Comparison of ENCODE assay signal across 14 cellular contexts in genomic region chr2:158519481-158519880, GRCh38.
DNase-seq lines count a peak whose midpoint lies in the region; ATAC-seq and TF ChIP-seq lines count a peak whose summit lies in the region.
"Had no signal": no experiment of that assay in that cellular context is flagged by ENCODE, and none has a peak within 500 bp of the region (broad histone marks: within the 10 kb centered on the region; RNA-seq: fewer than 3 reads in every experiment).

No MANE protein-coding gene starts in this region.

- H3K4me1 Mint-ChIP-seq in Caco-2 (ENCODE audit: low read depth, unreplicated experiment) (peaks cover 28% of the 10 kb centered on the region), HFFc6 (ENCODE audit: low read depth) (peaks cover 21% of the 10 kb centered on the region), nephron progenitor cell (peaks cover 28% of the 10 kb centered on the region), neural progenitor cell (peaks cover 8% of the 10 kb centered on the region)
- no peaks in the 10 kb centered on the region for H3K4me1 Mint-ChIP-seq in central memory CD8-positive, alpha-beta T cell
- H3K4me1 Mint-ChIP-seq in T-helper 2 cell treated with Interferon-gamma antibody and Interleukin-4, amounts not matched to agents 5 μg/mL and 100 μg/mL, for 36 hours (ENCODE audit: low read depth) = no peaks in the 10 kb centered on the region

- H3K4me3 Mint-ChIP-seq in Caco-2 (ENCODE audit: unreplicated experiment) = peak overlapping the region; percentile 20
- H3K4me3 Mint-ChIP-seq in HFFc6 = no peak overlapping the region
- no peak overlapping the region for H3K4me3 Mint-ChIP-seq in central memory CD8-positive, alpha-beta T cell
- no peak overlapping the region for H3K4me3 Mint-ChIP-seq in nephron progenitor cell
- no peak overlapping the region for H3K4me3 Mint-ChIP-seq in neural progenitor cell
- no peak overlapping the region for H3K4me3 Mint-ChIP-seq in T-helper 2 cell treated with Interferon-gamma antibody and Interleukin-4, amounts not matched to agents 5 μg/mL and 100 μg/mL, for 36 hours
- H3K4me3 Mint-ChIP-seq: B cell; CD4-positive, alpha-beta memory T cell had no signal

- H3K27me3 ChIP-seq in Caco-2 (replicated peaks; ENCODE audit: control insufficient read depth, insufficient read depth, low read length) (no peaks in the 10 kb centered on the region), hepatocyte (no peaks in the 10 kb centered on the region), neural progenitor cell (no peaks in the 10 kb centered on the region)

- BruUV-seq in Caco-2 (replicated peaks; lab: Mats Ljungman, UMichigan) = no TSS peak

- peaks cover 4% of the 10 kb centered on the region for H4K20me1 ChIP-seq in hepatocyte (ENCODE audit: insufficient read depth, poor library complexity, severe bottlenecking)
- H4K20me1 ChIP-seq in neural progenitor cell (ENCODE audit: low read depth) = peaks cover 14% of the 10 kb centered on the region

- no peaks in the 10 kb centered on the region for H3K9me2 ChIP-seq in hepatocyte (replicated peaks; ENCODE audit: insufficient read depth)

- no peak for DNase-seq in Caco-2
- DNase-seq in HFFc6 = no peak
- no peak for DNase-seq in central memory CD8-positive, alpha-beta T cell (ENCODE audit: low spot score in 2 of 2)
- no peak for DNase-seq in nephron progenitor cell
- no peak for DNase-seq in hepatocyte (ENCODE audit: low spot score)
- no peak for DNase-seq in neural progenitor cell (ENCODE audit: low spot score)
- no peak for DNase-seq in activated T-cell treated with anti-CD3 and anti-CD28 coated beads, Interleukin-2, amount 50 U/mL, for 48 hours
- DNase-seq in T-helper 2 cell treated with Interferon-gamma antibody and Interleukin-4, amounts not matched to agents 5 μg/mL and 100 μg/mL, for 36 hours (ENCODE audit: low spot score) = no peak
- DNase-seq: CD4-positive, alpha-beta memory T cell; DND-41; GDM1 had no signal

- H3K4me2 ChIP-seq in hepatocyte (no peak overlapping the region), neural progenitor cell (no peak overlapping the region)

- TF ChIP-seq CTCF in Caco-2 (IDR thresholded peaks at IDR 0.05; ENCODE audit: insufficient read depth in 1 of 2, low read depth in 1 of 2, low read length in 1 of 2, severe bottlenecking in 1 of 2, unreplicated experiment in 1 of 2) (no peak), HFFc6 (IDR thresholded peaks at IDR 0.05) (no peak), nephron progenitor cell (IDR thresholded peaks at IDR 0.05) (no peak), hepatocyte (IDR thresholded peaks at IDR 0.05; ENCODE audit: poor library complexity) (no peak), neural progenitor cell (IDR thresholded peaks at IDR 0.05) (no peak)

- no peak overlapping the region for H3K9ac ChIP-seq in neural progenitor cell

- H3K79me2 ChIP-seq in hepatocyte (peaks cover 52% of the 10 kb centered on the region), neural progenitor cell (ENCODE audit: low read depth) (peaks cover 73% of the 10 kb centered on the region)

- H3K4me3 ChIP-seq in Caco-2 (ENCODE audit: low read depth, low read length) (no peak overlapping the region), hepatocyte (no peak overlapping the region), neural progenitor cell (no peak overlapping the region)

- H3K9me3 Mint-ChIP-seq in Caco-2 (ENCODE audit: unreplicated experiment) = no peaks in the 10 kb centered on the region
- H3K9me3 Mint-ChIP-seq in HFFc6 = no peaks in the 10 kb centered on the region
- no peaks in the 10 kb centered on the region for H3K9me3 Mint-ChIP-seq in central memory CD8-positive, alpha-beta T cell
- H3K9me3 Mint-ChIP-seq in nephron progenitor cell = peaks cover 22% of the 10 kb centered on the region
- peaks cover 25% of the 10 kb centered on the region for H3K9me3 Mint-ChIP-seq in neural progenitor cell
- H3K9me3 Mint-ChIP-seq in T-helper 2 cell treated with Interferon-gamma antibody and Interleukin-4, amounts not matched to agents 5 μg/mL and 100 μg/mL, for 36 hours = peaks cover 4% of the 10 kb centered on the region

- H3K27ac Mint-ChIP-seq in Caco-2 (ENCODE audit: unreplicated experiment) (peak overlapping the region; percentile 84), HFFc6 (peak overlapping the region; percentile 3; the same call in 1 of the 2 replicates), nephron progenitor cell (peak overlapping the region; percentile 40), neural progenitor cell (no peak overlapping the region)
- H3K27ac Mint-ChIP-seq in central memory CD8-positive, alpha-beta T cell (ENCODE audit: low read depth) = peak overlapping the region; percentile 42
- H3K27ac Mint-ChIP-seq in T-helper 2 cell treated with Interferon-gamma antibody and Interleukin-4, amounts not matched to agents 5 μg/mL and 100 μg/mL, for 36 hours = no peak overlapping the region
- H3K27ac Mint-ChIP-seq: B cell had no signal

- H3K36me3 ChIP-seq in Caco-2 (ENCODE audit: control insufficient read depth, insufficient read depth, low read length) (no peaks in the 10 kb centered on the region), hepatocyte (replicated peaks; ENCODE audit: insufficient read depth, low read depth) (no peaks in the 10 kb centered on the region), neural progenitor cell (peaks cover 6% of the 10 kb centered on the region)

- H3K36me3 Mint-ChIP-seq in Caco-2 (ENCODE audit: insufficient read depth, unreplicated experiment) = peaks cover 34% of the 10 kb centered on the region
- peaks cover 9% of the 10 kb centered on the region for H3K36me3 Mint-ChIP-seq in HFFc6 (ENCODE audit: low read depth)
- no peaks in the 10 kb centered on the region for H3K36me3 Mint-ChIP-seq in central memory CD8-positive, alpha-beta T cell (ENCODE audit: insufficient read depth)
- peaks cover 36% of the 10 kb centered on the region for H3K36me3 Mint-ChIP-seq in nephron progenitor cell (ENCODE audit: low read depth)
- peaks cover 28% of the 10 kb centered on the region for H3K36me3 Mint-ChIP-seq in neural progenitor cell
- H3K36me3 Mint-ChIP-seq in T-helper 2 cell treated with Interferon-gamma antibody and Interleukin-4, amounts not matched to agents 5 μg/mL and 100 μg/mL, for 36 hours (ENCODE audit: low read depth) = no peaks in the 10 kb centered on the region

- peaks cover 18% of the 10 kb centered on the region for H3K4me1 ChIP-seq in Caco-2
- no peaks in the 10 kb centered on the region for H3K4me1 ChIP-seq in hepatocyte (ENCODE audit: insufficient read depth)
- H3K4me1 ChIP-seq in neural progenitor cell = peaks cover 3% of the 10 kb centered on the region

- no peaks in the 10 kb centered on the region for H3F3A ChIP-seq in neural progenitor cell (ENCODE audit: low read depth)

- no peak for ATAC-seq in central memory CD8-positive, alpha-beta T cell (replicated peaks; ENCODE audit: extremely low read depth, poor library complexity, severe bottlenecking)
- ATAC-seq: HCT116 had no signal

- H3K9me3 ChIP-seq in Caco-2 (peaks cover 11% of the 10 kb centered on the region), hepatocyte (ENCODE audit: low read depth) (no peaks in the 10 kb centered on the region), neural progenitor cell (ENCODE audit: low read depth) (no peaks in the 10 kb centered on the region)

- intact Hi-C loops in Caco-2 (cut with micrococcal nuclease; ENCODE audit: unreplicated experiment) = loop anchor here (2.0 kb wide), 1 partner anchor 41 kb away; no protein-coding TSS in a partner anchor

- 93% methylated on average over 2 of the region's 2 CpGs for WGBS in hepatocyte (ENCODE audit: low lambda C conversion rate, missing lambda C conversion rate)

- H3K27me3 Mint-ChIP-seq in Caco-2 (ENCODE audit: insufficient read depth, unreplicated experiment) (no peaks in the 10 kb centered on the region), HFFc6 (ENCODE audit: insufficient read depth) (no peaks in the 10 kb centered on the region), nephron progenitor cell (ENCODE audit: low read depth, poor library complexity) (peaks cover 3% of the 10 kb centered on the region), neural progenitor cell (ENCODE audit: insufficient read depth, low read depth) (peaks cover 3% of the 10 kb centered on the region)
- no peaks in the 10 kb centered on the region for H3K27me3 Mint-ChIP-seq in central memory CD8-positive, alpha-beta T cell
- H3K27me3 Mint-ChIP-seq in T-helper 2 cell treated with Interferon-gamma antibody and Interleukin-4, amounts not matched to agents 5 μg/mL and 100 μg/mL, for 36 hours (ENCODE audit: low read depth) = no peaks in the 10 kb centered on the region
- H3K27me3 Mint-ChIP-seq: B cell; CD4-positive, alpha-beta memory T cell had no signal

- CTCF ChIA-PET in Caco-2 (lab: Charles Lee) = no interaction called here

- H2AFZ ChIP-seq in hepatocyte (no peak overlapping the region), neural progenitor cell (replicated peaks) (no peak overlapping the region)

- POLR2A ChIA-PET in Caco-2 (lab: Charles Lee) = no interaction called here

- no peak overlapping the region for H3K27ac ChIP-seq in hepatocyte
- H3K27ac ChIP-seq in neural progenitor cell = no peak overlapping the region
- H3K27ac ChIP-seq: C4-2B had no signal

Comparison
In these comparisons a context has a peak if more than half of its experiments do, and no peak if none do; other contexts are left out.
1. H3K27ac Mint-ChIP-seq: peak in Caco-2 (single experiment), HFFc6 (single experiment), central memory CD8-positive, alpha-beta T cell (single experiment) and nephron progenitor cell (single experiment); none in neural progenitor cell (single experiment) and T-helper 2 cell treated with Interferon-gamma antibody and Interleukin-4, amounts not matched to agents 5 μg/mL and 100 μg/mL, for 36 hours (single experiment).